ENCODE assay signal across 8 cellular contexts in the genomic region with DNA sequence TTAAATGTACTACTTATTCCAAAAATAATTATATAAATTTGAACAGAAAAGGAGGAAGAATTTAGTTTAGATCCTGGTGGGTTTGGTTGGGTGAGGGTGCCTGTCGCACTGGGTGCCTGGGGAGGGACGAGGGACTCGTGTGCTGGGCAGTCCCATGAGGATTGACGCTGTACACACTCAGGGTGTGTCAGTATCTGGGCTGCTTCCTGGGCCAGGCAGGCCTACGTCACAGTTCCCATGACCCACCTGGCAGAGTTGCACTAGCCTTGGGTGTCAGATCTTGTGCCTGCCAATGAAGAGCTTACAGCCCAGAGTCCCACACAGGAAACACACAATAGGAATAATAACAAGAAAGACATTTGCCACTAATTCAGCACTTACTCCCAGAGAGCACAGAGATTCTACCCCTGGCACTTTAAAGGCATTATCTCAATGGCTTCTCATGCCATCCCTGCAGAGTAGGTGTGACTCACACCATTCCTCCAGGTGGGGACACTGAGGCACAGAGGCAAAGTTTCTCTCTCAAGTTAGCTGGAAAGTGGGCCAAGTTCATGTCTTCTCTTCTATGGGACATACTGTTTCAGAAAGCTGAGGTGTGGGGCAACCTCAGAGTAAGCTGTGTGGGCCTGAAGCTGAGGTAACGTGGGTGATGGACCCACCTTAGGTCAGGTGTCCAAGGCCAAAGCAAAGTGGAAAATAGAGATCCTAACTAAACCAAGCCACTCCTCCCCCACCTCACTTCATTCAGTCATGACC. TPM values are rescaled to one million over a fixed set of nuclear protein-coding genes. Genes with fewer than 3 reads are reported as not detected.
DNase-seq lines count a peak whose midpoint lies in the region; ATAC-seq, FAIRE-seq and TF ChIP-seq lines count a peak whose summit lies in the region.

No MANE protein-coding gene starts in this region.

- no peaks in the 10 kb centered on the region for H3K27me3 Mint-ChIP-seq in activated T-helper 2 cell treated with anti-CD3 and anti-CD28 coated beads, Interferon-gamma antibody, Interleukin-2, Interleukin-4, amounts not matched to agents 10 μg/mL and 5 μg/mL and 100 μg/mL, durations not matched to agents 14 hours and 24 hours and 36 hours (ENCODE audit: low read depth)
- no peaks in the 10 kb centered on the region for H3K27me3 Mint-ChIP-seq in stimulated activated naive B cell treated with anti-CD40 and anti-IgM and Interleukin-4, amounts not matched to agents 10 μg/mL and 1 μg/mL and 100 μg/mL, for 72 hours

- no peak overlapping the region for H3K4me3 ChIP-seq in right atrium auricular region

- peaks cover 0 to 68% of the 10 kb centered on the region in 2 donors for H3K4me1 ChIP-seq in right atrium auricular region

- H3K36me3 Mint-ChIP-seq in activated T-helper 2 cell treated with anti-CD3 and anti-CD28 coated beads, Interferon-gamma antibody, Interleukin-2, Interleukin-4, amounts not matched to agents 10 μg/mL and 5 μg/mL and 100 μg/mL, durations not matched to agents 14 hours and 24 hours and 36 hours (ENCODE audit: low read depth) = peaks cover 50% of the 10 kb centered on the region
- H3K36me3 Mint-ChIP-seq in stimulated activated naive B cell treated with anti-CD40 and anti-IgM and Interleukin-4, amounts not matched to agents 10 μg/mL and 1 μg/mL and 100 μg/mL, for 72 hours = peaks cover 35 to 53% of the 10 kb centered on the region in 2 donors

- DNase-seq in activated T-helper 2 cell treated with anti-CD3 and anti-CD28 coated beads, Interferon-gamma antibody, Interleukin-2, Interleukin-4, amounts not matched to agents 10 μg/mL and 5 μg/mL and 100 μg/mL, durations not matched to agents 14 hours and 24 hours and 36 hours (ENCODE audit: low spot score) = peak; percentile 44
- DNase-seq in right atrium auricular region (ENCODE audit: low spot score) (peak; percentile 91), KG1 (lab: John Stamatoyannopoulos, UW) (no peak), H54 (ENCODE audit: insufficient read length, low spot score) (no peak), AG08396 (ENCODE audit: low spot score) (no peak)
- peak; percentile 24 for DNase-seq in stimulated activated naive B cell treated with anti-CD40 and anti-IgM and Interleukin-4, amounts not matched to agents 10 μg/mL and 1 μg/mL and 100 μg/mL, for 72 hours

- TF ChIP-seq POLR2A in H54 (IDR thresholded peaks at IDR 0.05; ENCODE audit: low read depth, low read length) = no peak

- intact Hi-C loops in activated T-helper 2 cell treated with anti-CD3 and anti-CD28 coated beads, Interferon-gamma antibody, Interleukin-2, Interleukin-4, amounts not matched to agents 10 μg/mL and 5 μg/mL and 100 μg/mL, durations not matched to agents 14 hours and 24 hours and 36 hours (cut with micrococcal nuclease) = no loop called here

- H3K36me3 ChIP-seq in right atrium auricular region = no peaks in the 10 kb centered on the region

- H3K4me3 Mint-ChIP-seq in activated T-helper 2 cell treated with anti-CD3 and anti-CD28 coated beads, Interferon-gamma antibody, Interleukin-2, Interleukin-4, amounts not matched to agents 10 μg/mL and 5 μg/mL and 100 μg/mL, durations not matched to agents 14 hours and 24 hours and 36 hours (ENCODE audit: low read depth) = no peak overlapping the region
- no peak overlapping the region for H3K4me3 Mint-ChIP-seq in stimulated activated naive B cell treated with anti-CD40 and anti-IgM and Interleukin-4, amounts not matched to agents 10 μg/mL and 1 μg/mL and 100 μg/mL, for 72 hours

- no peaks in the 10 kb centered on the region for H3K9me3 ChIP-seq in right atrium auricular region

- peaks cover 34% of the 10 kb centered on the region for H3K4me1 Mint-ChIP-seq in activated T-helper 2 cell treated with anti-CD3 and anti-CD28 coated beads, Interferon-gamma antibody, Interleukin-2, Interleukin-4, amounts not matched to agents 10 μg/mL and 5 μg/mL and 100 μg/mL, durations not matched to agents 14 hours and 24 hours and 36 hours (ENCODE audit: low read depth)
- peaks cover 49 to 56% of the 10 kb centered on the region in 2 donors for H3K4me1 Mint-ChIP-seq in stimulated activated naive B cell treated with anti-CD40 and anti-IgM and Interleukin-4, amounts not matched to agents 10 μg/mL and 1 μg/mL and 100 μg/mL, for 72 hours

- FAIRE-seq in H54 (lab: Jason Lieb, UNC) = no peak

- peak overlapping the region; percentile 99 for H3K27ac ChIP-seq in right atrium auricular region

- ATAC-seq in HG03432 (IDR thresholded peaks at IDR 0.05; ENCODE audit: unreplicated experiment) (peak; percentile 54), GM18867 (IDR thresholded peaks at IDR 0.05; ENCODE audit: unreplicated experiment) (no peak)
- peak in 1 of 2 donors; percentile 35 for ATAC-seq in stimulated activated naive B cell treated with anti-CD40 and anti-IgM and Interleukin-4, amounts not matched to agents 10 μg/mL and 1 μg/mL and 100 μg/mL, for 72 hours (replicated peaks)

- H3K9me3 Mint-ChIP-seq in activated T-helper 2 cell treated with anti-CD3 and anti-CD28 coated beads, Interferon-gamma antibody, Interleukin-2, Interleukin-4, amounts not matched to agents 10 μg/mL and 5 μg/mL and 100 μg/mL, durations not matched to agents 14 hours and 24 hours and 36 hours = no peaks in the 10 kb centered on the region
- no peaks in the 10 kb centered on the region for H3K9me3 Mint-ChIP-seq in stimulated activated naive B cell treated with anti-CD40 and anti-IgM and Interleukin-4, amounts not matched to agents 10 μg/mL and 1 μg/mL and 100 μg/mL, for 72 hours

- peak overlapping the region; percentile 87 for H3K27ac Mint-ChIP-seq in activated T-helper 2 cell treated with anti-CD3 and anti-CD28 coated beads, Interferon-gamma antibody, Interleukin-2, Interleukin-4, amounts not matched to agents 10 μg/mL and 5 μg/mL and 100 μg/mL, durations not matched to agents 14 hours and 24 hours and 36 hours
- H3K27ac Mint-ChIP-seq in stimulated activated naive B cell treated with anti-CD40 and anti-IgM and Interleukin-4, amounts not matched to agents 10 μg/mL and 1 μg/mL and 100 μg/mL, for 72 hours = peak overlapping the region; percentile 90

- no peaks in the 10 kb centered on the region for H3K27me3 ChIP-seq in right atrium auricular region

- TF ChIP-seq CTCF in right atrium auricular region (IDR thresholded peaks at IDR 0.05) = no peak

RNA-seq across cellular contexts. Expression of gene SDCBP2, which starts 1.3 kb away (rescaled TPM):
- 3.2 and 4.1 TPM in 2 replicates for total RNA-seq in activated T-helper 2 cell treated with anti-CD3 and anti-CD28 coated beads, Interferon-gamma antibody, Interleukin-2, Interleukin-4, amounts not matched to agents 10 μg/mL and 5 μg/mL and 100 μg/mL, durations not matched to agents 14 hours and 24 hours and 36 hours
- 1 to 10 TPM; 2.9 to 3.9 TPM for total RNA-seq in right atrium auricular region

Comparison
In these comparisons a context has a peak if more than half of its experiments do, and no peak if none do; other contexts are left out.
1. DNase-seq: peak in activated T-helper 2 cell treated with anti-CD3 and anti-CD28 coated beads, Interferon-gamma antibody, Interleukin-2, Interleukin-4, amounts not matched to agents 10 μg/mL and 5 μg/mL and 100 μg/mL, durations not matched to agents 14 hours and 24 hours and 36 hours (single experiment), right atrium auricular region (single experiment) and stimulated activated naive B cell treated with anti-CD40 and anti-IgM and Interleukin-4, amounts not matched to agents 10 μg/mL and 1 μg/mL and 100 μg/mL, for 72 hours (single experiment); none in KG1 (single experiment), H54 (single experiment) and AG08396 (single experiment).